In the genomic region with DNA sequence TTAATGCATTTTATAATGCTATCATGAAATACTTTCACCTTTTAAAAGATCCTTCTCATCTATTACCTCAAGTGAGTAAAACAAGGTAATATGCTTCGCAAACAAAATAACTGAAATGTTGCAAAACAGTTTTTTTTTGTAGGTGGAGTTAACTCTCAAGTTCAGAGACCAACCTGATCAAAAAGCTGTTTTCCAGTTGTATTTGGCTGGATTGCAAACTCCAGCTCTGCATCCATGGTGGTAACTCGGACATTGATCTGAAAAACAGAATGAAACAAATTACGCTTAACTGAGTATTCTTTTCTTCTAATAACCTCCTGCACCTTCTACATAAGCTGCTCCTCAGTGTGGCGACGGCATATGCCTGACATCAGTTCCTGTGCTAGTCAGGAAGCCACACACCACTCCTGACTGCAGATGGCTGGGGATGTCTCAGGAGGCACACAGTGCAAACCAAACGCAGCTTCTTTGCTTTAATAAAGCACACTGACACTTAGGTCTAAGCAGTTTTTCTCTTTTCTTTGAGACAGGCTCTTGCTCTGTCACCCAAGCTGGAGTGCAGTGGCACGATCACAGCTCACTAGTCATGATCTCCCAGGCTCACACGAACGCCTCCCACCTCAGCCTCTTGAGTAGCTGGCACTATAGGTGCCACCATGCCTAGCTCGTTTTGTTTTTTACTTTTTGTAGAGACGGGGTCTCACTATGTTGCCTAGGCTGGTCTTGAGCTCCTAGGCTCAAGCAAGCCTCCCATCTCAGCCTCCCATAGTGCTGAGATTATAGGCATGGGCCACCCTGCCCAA, we compare ENCODE assay signal across 9 cellular contexts. TPM values are rescaled to one million over a fixed set of nuclear protein-coding genes. Genes with fewer than 3 reads are reported as not detected.
DNase-seq lines count a peak whose midpoint lies in the region; ATAC-seq lines count a peak whose summit lies in the region.
"Had no signal": no experiment of that assay in that cellular context is flagged by ENCODE, and none has a peak within 500 bp of the region (broad histone marks: within the 10 kb centered on the region; RNA-seq: fewer than 3 reads in every experiment).

No MANE protein-coding gene starts in this region.

- H3K27ac Mint-ChIP-seq in naive thymus-derived CD8-positive, alpha-beta T cell = peak overlapping the region; percentile 94 to 98 (median 97)

- peaks cover 25 to 79% (median 62%) of the 10 kb centered on the region in 4 donors for H3K4me1 Mint-ChIP-seq in naive thymus-derived CD8-positive, alpha-beta T cell

- peaks cover 0 to 48% (median 18%) of the 10 kb centered on the region in 3 donors for H3K36me3 Mint-ChIP-seq in naive thymus-derived CD8-positive, alpha-beta T cell

- H3K9me3 Mint-ChIP-seq in naive thymus-derived CD8-positive, alpha-beta T cell = no peaks in the 10 kb centered on the region

- peak overlapping the region; percentile 70 to 90 (median 78) for H3K4me3 Mint-ChIP-seq in naive thymus-derived CD8-positive, alpha-beta T cell

- ATAC-seq in GM18498 (IDR thresholded peaks at IDR 0.05; ENCODE audit: unreplicated experiment) (peak; percentile 51), HG02763 (IDR thresholded peaks at IDR 0.05; ENCODE audit: unreplicated experiment) (peak; percentile 37), HG02981 (IDR thresholded peaks at IDR 0.05; ENCODE audit: unreplicated experiment) (no peak), GM21717 (IDR thresholded peaks at IDR 0.05; ENCODE audit: unreplicated experiment) (no peak), HG03439 (IDR thresholded peaks at IDR 0.05; ENCODE audit: unreplicated experiment) (no peak)
- peak; percentile 88 to 99 for ATAC-seq in naive thymus-derived CD8-positive, alpha-beta T cell
- ATAC-seq: PC-3 had no signal

- POLR2A ChIA-PET in naive thymus-derived CD8-positive, alpha-beta T cell (lab: Charles Lee) = interaction anchor here (0.6 to 5.1 kb wide), 19 partner anchors 9 to 184 kb away, joined by 3 to 48 read pairs (median 6); partner anchors contain the start of gene EZR

- peak; percentile 44 for DNase-seq in activated CD8-positive, alpha-beta memory T cell treated with anti-CD3 and anti-CD28 coated beads, Interleukin-2, amount 50 U/mL, for 1 hour (ENCODE audit: extremely low read depth)
- DNase-seq in naive thymus-derived CD8-positive, alpha-beta T cell = peak; percentile 35 to 87 (median 71)
- DNase-seq in CD1c-positive myeloid dendritic cell (ENCODE audit: extremely low spot score) = no peak
- DNase-seq: PC-3 had no signal

- H3K27me3 Mint-ChIP-seq in naive thymus-derived CD8-positive, alpha-beta T cell = no peaks in the 10 kb centered on the region

RNA-seq across cellular contexts. Expression of gene EZR, which starts 29.9 kb away (rescaled TPM):
- 100 to 1,000 TPM; 202 to 212 TPM for total RNA-seq in naive thymus-derived CD8-positive, alpha-beta T cell
- 100 to 1,000 TPM; 127 to 168 (median 143) TPM for polyA plus RNA-seq in naive thymus-derived CD8-positive, alpha-beta T cell

Comparison
In these comparisons a context has a peak if more than half of its experiments do, and no peak if none do; other contexts are left out.
1. ATAC-seq: peak in GM18498 (single experiment), HG02763 (single experiment) and naive thymus-derived CD8-positive, alpha-beta T cell (2 of 2); none in HG02981 (single experiment), GM21717 (single experiment) and HG03439 (single experiment).